Comparison of ENCODE assay signal across 8 cellular contexts in the genomic region with DNA sequence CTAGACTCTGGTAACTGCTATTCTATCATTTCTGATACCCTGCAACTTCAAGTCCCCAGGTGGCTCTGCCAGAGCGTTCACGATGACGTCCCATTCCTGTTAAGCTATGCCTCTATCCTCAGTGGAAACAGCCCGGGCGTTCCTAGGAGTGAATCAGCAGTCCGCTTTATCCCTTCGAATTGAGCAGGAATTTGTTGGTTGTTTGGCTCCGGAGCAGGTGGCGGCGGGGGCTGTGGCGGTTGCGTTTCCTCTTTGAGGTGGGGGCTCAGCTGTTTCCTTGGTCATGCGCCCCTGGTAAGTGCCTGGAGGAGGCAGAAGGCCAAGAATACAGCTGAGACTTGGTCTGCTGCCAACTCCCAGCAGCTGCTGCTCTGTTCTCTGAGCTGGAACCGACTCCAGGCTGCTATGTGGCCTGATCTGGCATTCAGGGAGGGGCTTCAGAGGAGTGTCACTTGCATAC. TPM values are rescaled to one million over a fixed set of nuclear protein-coding genes. Genes with fewer than 3 reads are reported as not detected.
DNase-seq lines count a peak whose midpoint lies in the region; ATAC-seq and TF ChIP-seq lines count a peak whose summit lies in the region.

No MANE protein-coding gene starts in this region.

- no peak overlapping the region for H3K27ac Mint-ChIP-seq in activated T-helper 2 cell treated with anti-CD3 and anti-CD28 coated beads, Interferon-gamma antibody, Interleukin-2, Interleukin-4, amounts not matched to agents 10 μg/mL and 5 μg/mL and 100 μg/mL, durations not matched to agents 14 hours and 24 hours and 36 hours
- no peak overlapping the region for H3K27ac Mint-ChIP-seq in MCF 10A (ENCODE audit: low read depth, unreplicated experiment)

- TF ChIP-seq CTCF in mucosa of descending colon (IDR thresholded peaks at IDR 0.05), result no peak
- TF ChIP-seq CTCF in MCF 10A (IDR thresholded peaks at IDR 0.05; ENCODE audit: unreplicated experiment), result no peak

- H3K9me3 Mint-ChIP-seq in activated T-helper 2 cell treated with anti-CD3 and anti-CD28 coated beads, Interferon-gamma antibody, Interleukin-2, Interleukin-4, amounts not matched to agents 10 μg/mL and 5 μg/mL and 100 μg/mL, durations not matched to agents 14 hours and 24 hours and 36 hours, result no peaks in the 10 kb centered on the region
- H3K9me3 Mint-ChIP-seq in MCF 10A (ENCODE audit: unreplicated experiment), result no peaks in the 10 kb centered on the region

- intact Hi-C loops in mucosa of descending colon (cut with DNase I, micrococcal nuclease) (no loop called here), MCF 10A (cut with micrococcal nuclease) (loop anchor here (5.0 kb wide), 1 partner anchor 782 kb away; no protein-coding TSS in a partner anchor)
- intact Hi-C loops in activated T-helper 2 cell treated with anti-CD3 and anti-CD28 coated beads, Interferon-gamma antibody, Interleukin-2, Interleukin-4, amounts not matched to agents 10 μg/mL and 5 μg/mL and 100 μg/mL, durations not matched to agents 14 hours and 24 hours and 36 hours (cut with micrococcal nuclease), result no loop called here

- no peaks in the 10 kb centered on the region for H3K4me1 ChIP-seq in mucosa of descending colon (ENCODE audit: low read depth)

- H3K4me3 Mint-ChIP-seq in activated T-helper 2 cell treated with anti-CD3 and anti-CD28 coated beads, Interferon-gamma antibody, Interleukin-2, Interleukin-4, amounts not matched to agents 10 μg/mL and 5 μg/mL and 100 μg/mL, durations not matched to agents 14 hours and 24 hours and 36 hours (ENCODE audit: low read depth), result no peak overlapping the region
- H3K4me3 Mint-ChIP-seq in MCF 10A (ENCODE audit: unreplicated experiment), result no peak overlapping the region

- H3K36me3 Mint-ChIP-seq in activated T-helper 2 cell treated with anti-CD3 and anti-CD28 coated beads, Interferon-gamma antibody, Interleukin-2, Interleukin-4, amounts not matched to agents 10 μg/mL and 5 μg/mL and 100 μg/mL, durations not matched to agents 14 hours and 24 hours and 36 hours (ENCODE audit: low read depth), result no peaks in the 10 kb centered on the region
- no peaks in the 10 kb centered on the region for H3K36me3 Mint-ChIP-seq in MCF 10A (ENCODE audit: insufficient read depth, unreplicated experiment)

- H3K27me3 Mint-ChIP-seq in activated T-helper 2 cell treated with anti-CD3 and anti-CD28 coated beads, Interferon-gamma antibody, Interleukin-2, Interleukin-4, amounts not matched to agents 10 μg/mL and 5 μg/mL and 100 μg/mL, durations not matched to agents 14 hours and 24 hours and 36 hours (ENCODE audit: low read depth), result no peaks in the 10 kb centered on the region
- H3K27me3 Mint-ChIP-seq in MCF 10A (ENCODE audit: insufficient read depth, unreplicated experiment), result peaks cover 84% of the 10 kb centered on the region

- H3K36me3 ChIP-seq in mucosa of descending colon (ENCODE audit: low read depth), result no peaks in the 10 kb centered on the region

- DNase-seq in DMS153 (lab: John Stamatoyannopoulos, UW) (peak; percentile 60), NCI-H2171 (lab: John Stamatoyannopoulos, UW) (peak; percentile 84), mucosa of descending colon (peak in 2 of 3 donors; percentile 12 to 38), MCF 10A (ENCODE audit: unreplicated experiment) (no peak)
- no peak for DNase-seq in activated T-helper 2 cell treated with anti-CD3 and anti-CD28 coated beads, Interferon-gamma antibody, Interleukin-2, Interleukin-4, amounts not matched to agents 10 μg/mL and 5 μg/mL and 100 μg/mL, durations not matched to agents 14 hours and 24 hours and 36 hours (ENCODE audit: low spot score)

- H3K27ac ChIP-seq in cingulate gyrus (ENCODE audit: low read depth, low read length), result peak overlapping the region; percentile 63

- no peak overlapping the region for H3K4me3 ChIP-seq in mucosa of descending colon

- CTCF ChIA-PET in MCF 10A (lab: Yijun Ruan, JAX), result interaction anchor here (0.7 kb wide), 1 partner anchor 1205 kb away, joined by 3 read pairs; no protein-coding TSS in a partner anchor

- H3K9me3 ChIP-seq in mucosa of descending colon, result no peaks in the 10 kb centered on the region

- POLR2A ChIA-PET in MCF 10A (lab: Yijun Ruan, JAX), result interaction anchor here (0.7 kb wide), 1 partner anchor 625 kb away, joined by 3 read pairs; no protein-coding TSS in a partner anchor

- ATAC-seq in HG02884 (IDR thresholded peaks at IDR 0.05; ENCODE audit: unreplicated experiment) (peak; percentile 63), mucosa of descending colon (no peak), GM18520 (IDR thresholded peaks at IDR 0.05; ENCODE audit: unreplicated experiment) (no peak)

- no peaks in the 10 kb centered on the region for H3K4me1 Mint-ChIP-seq in activated T-helper 2 cell treated with anti-CD3 and anti-CD28 coated beads, Interferon-gamma antibody, Interleukin-2, Interleukin-4, amounts not matched to agents 10 μg/mL and 5 μg/mL and 100 μg/mL, durations not matched to agents 14 hours and 24 hours and 36 hours (ENCODE audit: low read depth)
- H3K4me1 Mint-ChIP-seq in MCF 10A (ENCODE audit: insufficient read depth, unreplicated experiment), result no peaks in the 10 kb centered on the region

- BruUV-seq in MCF 10A (replicated peaks; lab: Mats Ljungman, UMichigan), result no TSS peak

RNA-seq across cellular contexts. Expression of gene ARPP21, which starts 25.2 kb away (rescaled TPM):
- total RNA-seq in mucosa of descending colon (1 to 10 TPM in 1 of 3 donors, under 1 TPM in 2; 0.29 to 1.9 (median 0.46) TPM), MCF 10A (2022) (not detected in 2 replicates)
- total RNA-seq in activated T-helper 2 cell treated with anti-CD3 and anti-CD28 coated beads, Interferon-gamma antibody, Interleukin-2, Interleukin-4, amounts not matched to agents 10 μg/mL and 5 μg/mL and 100 μg/mL, durations not matched to agents 14 hours and 24 hours and 36 hours, result 0.14 TPM in 1 of 2 replicates, not detected in the other

Comparison
In these comparisons a context has a peak if more than half of its experiments do, and no peak if none do; other contexts are left out.
1. DNase-seq: peak in DMS153 (single experiment), NCI-H2171 (single experiment) and mucosa of descending colon (2 of 3); none in activated T-helper 2 cell treated with anti-CD3 and anti-CD28 coated beads, Interferon-gamma antibody, Interleukin-2, Interleukin-4, amounts not matched to agents 10 μg/mL and 5 μg/mL and 100 μg/mL, durations not matched to agents 14 hours and 24 hours and 36 hours (single experiment) and MCF 10A (single experiment).